Comparison of ENCODE assay signal across 23 cellular contexts in genomic region chr12:58621126-58621525, GRCh38.
"Had no signal": no experiment of that assay in that cellular context is flagged by ENCODE, and none has a peak within 500 bp of the region (broad histone marks: within the 10 kb centered on the region; RNA-seq: fewer than 3 reads in every experiment).

No MANE protein-coding gene starts in this region.

- H3K4me1 ChIP-seq: esophagus squamous epithelium, gastrocnemius medialis, heart right ventricle, left lung, lower lobe of right lung had no signal

- H3K36me3 ChIP-seq: esophagus squamous epithelium, gastrocnemius medialis, heart right ventricle, left lung, lower lobe of right lung had no signal

- DNase-seq: dermis blood vessel endothelial cell; dorsolateral prefrontal cortex; effector CD4-positive, alpha-beta T cell; effector memory CD4-positive, alpha-beta T cell; endodermal cell; erythroblast; esophagus squamous epithelium; foreskin fibroblast; foreskin melanocyte; gastrocnemius medialis; glutamatergic neuron; head of caudate nucleus; hippocampal formation; left cardiac atrium; left ventricle myocardium superior; lower lobe of right lung; mesenchymal stem cell had no signal

- H3K27ac ChIP-seq: coronary artery, dorsolateral prefrontal cortex, epithelial cell of prostate, esophagus squamous epithelium, gastrocnemius medialis, heart right ventricle, left lung, lower lobe of right lung had no signal

- H3K27me3 ChIP-seq: dorsolateral prefrontal cortex, esophagus squamous epithelium, gastrocnemius medialis, heart right ventricle, left lung had no signal

- H3K9me3 ChIP-seq: esophagus squamous epithelium, gastrocnemius medialis, lower lobe of right lung had no signal

- ATAC-seq: esophagus mucosa, gastrocnemius medialis, heart right ventricle, left cardiac atrium, left lung, left ventricle myocardium superior, lower lobe of right lung, mucosa of descending colon had no signal

- H3K4me3 ChIP-seq: coronary artery, dorsolateral prefrontal cortex, esophagus squamous epithelium, gastrocnemius medialis, heart right ventricle, left lung, lower lobe of right lung, mucosa of descending colon had no signal
